Comparison of ENCODE assay signal across 8 cellular contexts in genomic region chr11:58577441-58578135, GRCh38. TPM values are rescaled to one million over a fixed set of nuclear protein-coding genes. Genes with fewer than 3 reads are reported as not detected.
DNase-seq lines count a peak whose midpoint lies in the region; ATAC-seq, FAIRE-seq and TF ChIP-seq lines count a peak whose summit lies in the region.

No MANE protein-coding gene starts in this region.

- no peaks in the 10 kb centered on the region for H3K27me3 Mint-ChIP-seq in T-helper 17 cell

- H3K4me3 ChIP-seq in astrocyte of the cerebellum (ENCODE audit: low read depth, low read length): peak overlapping the region; percentile 86
- H3K4me3 ChIP-seq in iPS-18c (ENCODE audit: insufficient read depth, low read depth, low read length): peak overlapping the region; percentile 99

- H3K9me3 ChIP-seq in T-helper 17 cell (ENCODE audit: control insufficient read depth, low read length, poor library complexity, severe bottlenecking) (no peaks in the 10 kb centered on the region), iPS-18c (ENCODE audit: control insufficient read depth, insufficient read depth, low read length) (no peaks in the 10 kb centered on the region)

- peak overlapping the region; percentile 100 for H3K27ac Mint-ChIP-seq in T-helper 17 cell

- DNase-seq in DMS53 (lab: John Stamatoyannopoulos, UW) (peak; percentile 73), HTR-8/SVneo (ENCODE audit: insufficient read length, low spot score) (peak; percentile 9), T-helper 17 cell (peak; percentile 62 to 75 (median 65)), astrocyte of the cerebellum (ENCODE audit: low read depth) (peak; percentile 53), retina (no peak)
- DNase-seq in stimulated activated CD4-positive, alpha-beta T cell treated with anti-CD3 and anti-CD28 coated beads, Interleukin-15, amount 100 ng/mL, for 24 hours: peak; percentile 83

- H3K36me3 Mint-ChIP-seq in T-helper 17 cell (ENCODE audit: low read depth): peaks cover 7% of the 10 kb centered on the region

- peak; percentile 48 for ATAC-seq in GM21390 (IDR thresholded peaks at IDR 0.05; ENCODE audit: unreplicated experiment)
- ATAC-seq in T-helper 17 cell: peak; percentile 59

- in situ Hi-C loops in astrocyte of the cerebellum (cut with HindIII; ENCODE audit: low sequenced_read_pairs): no loop called here

- TF ChIP-seq CTCF in astrocyte of the cerebellum (IDR thresholded peaks at IDR 0.05; ENCODE audit: low read depth, low read length, missing control alignments): no peak

- no peak for FAIRE-seq in HTR-8/SVneo (lab: Jason Lieb, UNC)

- peak overlapping the region; percentile 98 for H3K4me3 Mint-ChIP-seq in T-helper 17 cell

- peaks cover 55% of the 10 kb centered on the region for H3K4me1 Mint-ChIP-seq in T-helper 17 cell

RNA-seq across cellular contexts. Expression of gene ZFP91, which starts 1.3 kb away (rescaled TPM):
- total RNA-seq in T-helper 17 cell: 10 to 100 TPM; 36.1 to 43.2 TPM

RNA-seq across cellular contexts. Expression of gene LPXN, which starts 1.9 kb away (rescaled TPM):
- total RNA-seq in T-helper 17 cell: 10 to 100 TPM; 92.8 to 99.8 TPM

RNA-seq across cellular contexts. Expression of gene CNTF, which starts 44.9 kb away (rescaled TPM):
- 1 to 10 TPM; 3.8 to 4.3 TPM for total RNA-seq in T-helper 17 cell
